Comparison of ENCODE assay signal across 8 cellular contexts in genomic region chr17:65560628-65561371, GRCh38. TPM values are rescaled to one million over a fixed set of nuclear protein-coding genes. Genes with fewer than 3 reads are reported as not detected.
DNase-seq lines count a peak whose midpoint lies in the region; ATAC-seq and TF ChIP-seq lines count a peak whose summit lies in the region.

No MANE protein-coding gene starts in this region.

- no peaks in the 10 kb centered on the region for H3K36me3 Mint-ChIP-seq in activated CD8-positive, alpha-beta memory T cell treated with anti-CD3 and anti-CD28 coated beads, Interleukin-2, amount 10 ng/mL, durations not matched to agents 7 days and 5 days

- H3K27ac Mint-ChIP-seq in activated CD8-positive, alpha-beta memory T cell treated with anti-CD3 and anti-CD28 coated beads, Interleukin-2, amount 10 ng/mL, durations not matched to agents 7 days and 5 days, result no peak overlapping the region

- peak overlapping the region; percentile 88 for H3K27ac ChIP-seq in effector memory CD4-positive, alpha-beta T cell (ENCODE audit: insufficient read depth, low read length, poor library complexity, severe bottlenecking)

- peak overlapping the region; percentile 66 for H3K4me3 Mint-ChIP-seq in activated CD8-positive, alpha-beta memory T cell treated with anti-CD3 and anti-CD28 coated beads, Interleukin-2, amount 10 ng/mL, durations not matched to agents 7 days and 5 days

- H3K9me3 ChIP-seq in effector memory CD4-positive, alpha-beta T cell (ENCODE audit: control insufficient read depth, low read length), result no peaks in the 10 kb centered on the region

- H3K4me1 ChIP-seq in effector memory CD4-positive, alpha-beta T cell (ENCODE audit: control insufficient read depth, insufficient read depth, low read length, poor library complexity, severe bottlenecking), result peaks cover 5% of the 10 kb centered on the region

- POLR2A ChIA-PET in GM10248 (lab: Yijun Ruan, JAX), result no interaction called here

- ATAC-seq in HG03103 (IDR thresholded peaks at IDR 0.05; ENCODE audit: low read depth, unreplicated experiment), result peak; percentile 32
- peak; percentile 58 for ATAC-seq in activated CD8-positive, alpha-beta memory T cell treated with anti-CD3 and anti-CD28 coated beads, Interleukin-2, amount 10 ng/mL, durations not matched to agents 7 days and 5 days

- H3K4me3 ChIP-seq in effector memory CD4-positive, alpha-beta T cell (ENCODE audit: insufficient read depth, low read depth, low read length, poor library complexity, severe bottlenecking), result peak overlapping the region; percentile 91

- H3K36me3 ChIP-seq in effector memory CD4-positive, alpha-beta T cell (ENCODE audit: control insufficient read depth, insufficient read depth, low read length), result peaks cover 5% of the 10 kb centered on the region

- CTCF ChIA-PET in GM10248 (lab: Yijun Ruan, JAX), result no interaction called here
- CTCF ChIA-PET in activated CD8-positive, alpha-beta memory T cell treated with anti-CD3 and anti-CD28 coated beads, Interleukin-2, amount 10 ng/mL, durations not matched to agents 7 days and 5 days (lab: Charles Lee), result no interaction called here

- H3K27me3 Mint-ChIP-seq in activated CD8-positive, alpha-beta memory T cell treated with anti-CD3 and anti-CD28 coated beads, Interleukin-2, amount 10 ng/mL, durations not matched to agents 7 days and 5 days, result peaks cover 15% of the 10 kb centered on the region

- H3K4me1 Mint-ChIP-seq in activated CD8-positive, alpha-beta memory T cell treated with anti-CD3 and anti-CD28 coated beads, Interleukin-2, amount 10 ng/mL, durations not matched to agents 7 days and 5 days, result peaks cover 17% of the 10 kb centered on the region

- no peaks in the 10 kb centered on the region for H3K9me3 Mint-ChIP-seq in activated CD8-positive, alpha-beta memory T cell treated with anti-CD3 and anti-CD28 coated beads, Interleukin-2, amount 10 ng/mL, durations not matched to agents 7 days and 5 days (ENCODE audit: low read depth)

- DNase-seq in GM10248 (ENCODE audit: extremely low spot score) (peak; percentile 61), NCI-H526 (lab: John Stamatoyannopoulos, UW) (peak; percentile 61 to 92), lung microvascular endothelial cell (ENCODE audit: low read depth in 2 of 2) (peak; percentile 89 to 95), GDM1 (lab: John Stamatoyannopoulos, UW) (no peak)
- DNase-seq in activated CD8-positive, alpha-beta memory T cell treated with anti-CD3 and anti-CD28 coated beads, Interleukin-2, amount 10 ng/mL, durations not matched to agents 7 days and 5 days, result peak; percentile 64
- peak; percentile 59 to 71 (median 65) for DNase-seq in effector memory CD4-positive, alpha-beta T cell
- peak; percentile 42 to 61 (median 42) for DNase-seq in stimulated activated CD4-positive, alpha-beta T cell treated with anti-CD3 and anti-CD28 coated beads, TNF-alpha, amount 100 ng/mL, for 1 hour (ENCODE audit: low read depth in 3 of 3, low spot score in 1 of 3)

- no peaks in the 10 kb centered on the region for H3K27me3 ChIP-seq in effector memory CD4-positive, alpha-beta T cell (replicated peaks; ENCODE audit: control insufficient read depth, insufficient read depth, low read length, poor library complexity, severe bottlenecking)

- no peak for TF ChIP-seq CTCF in GM10248 (IDR thresholded peaks at IDR 0.05; ENCODE audit: control extremely low read depth, extremely low read depth, low read depth, missing control alignments)

RNA-seq across cellular contexts. Expression of gene AXIN2, which starts 0.6 kb away (rescaled TPM):
- total RNA-seq in activated CD8-positive, alpha-beta memory T cell treated with anti-CD3 and anti-CD28 coated beads, Interleukin-2, amount 10 ng/mL, durations not matched to agents 7 days and 5 days, result under 1 TPM; 0.61 to 0.75 TPM
- 1.6 and 2.4 TPM in 2 replicates for total RNA-seq in lung microvascular endothelial cell
